ENCODE assay signal across 10 cellular contexts in the genomic region with DNA sequence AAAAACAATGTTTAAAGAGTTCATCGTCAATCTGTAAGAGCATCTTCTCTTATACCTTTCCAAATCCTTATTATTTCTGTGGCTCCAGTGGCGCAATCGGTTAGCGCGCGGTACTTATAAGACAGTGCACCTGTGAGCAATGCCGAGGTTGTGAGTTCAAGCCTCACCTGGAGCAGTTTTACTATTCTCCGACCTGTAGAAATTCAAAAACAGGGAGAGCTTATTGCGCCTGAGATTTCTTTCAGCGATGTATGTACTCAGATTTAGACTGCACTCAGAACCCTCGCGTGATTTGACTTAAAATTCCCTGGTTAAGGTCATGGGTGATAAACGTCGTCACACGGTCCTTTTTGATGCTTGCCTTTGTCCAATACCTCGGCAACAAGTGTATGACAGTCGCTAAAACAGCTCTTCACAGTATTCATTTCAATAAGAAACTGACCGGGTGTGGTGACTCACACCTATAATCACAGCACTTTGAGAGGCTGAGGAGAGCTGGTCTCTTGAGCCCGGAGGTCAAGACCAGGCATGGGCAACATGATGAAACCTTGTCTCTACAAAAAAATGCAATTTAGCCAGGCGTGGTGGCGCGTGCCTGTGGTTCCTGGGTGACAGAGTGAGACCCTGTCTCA. TPM values are rescaled to one million over a fixed set of nuclear protein-coding genes. Genes with fewer than 3 reads are reported as not detected.
DNase-seq lines count a peak whose midpoint lies in the region; ATAC-seq and TF ChIP-seq lines count a peak whose summit lies in the region.
"Had no signal": no experiment of that assay in that cellular context is flagged by ENCODE, and none has a peak within 500 bp of the region (broad histone marks: within the 10 kb centered on the region; RNA-seq: fewer than 3 reads in every experiment).

No MANE protein-coding gene starts in this region.

- H3K36me3 ChIP-seq in breast epithelium (no peaks in the 10 kb centered on the region), stomach (no peaks in the 10 kb centered on the region)

- no peaks in the 10 kb centered on the region for H3K4me1 ChIP-seq in breast epithelium
- H3K4me1 ChIP-seq in stomach, result peaks cover 0 to 5% (median under 1%) of the 10 kb centered on the region in 4 donors

- no peak for TF ChIP-seq POLR2A in breast epithelium (IDR thresholded peaks at IDR 0.05)
- TF ChIP-seq POLR2A in stomach (IDR thresholded peaks at IDR 0.05), result no peak

- no peaks in the 10 kb centered on the region for H3K9me3 Mint-ChIP-seq in MCF 10A (ENCODE audit: unreplicated experiment)
- H3K9me3 Mint-ChIP-seq in glutamatergic neuron (ENCODE audit: unreplicated experiment), result peaks cover 13% of the 10 kb centered on the region
- H3K9me3 Mint-ChIP-seq in stimulated activated naive CD8-positive, alpha-beta T cell treated with anti-CD3 and anti-CD28 coated beads, Interleukin-15, amount 100 ng/mL, for 72 hours, result peaks cover 5 to 7% of the 10 kb centered on the region in 2 donors
- peaks cover 8% of the 10 kb centered on the region for H3K9me3 Mint-ChIP-seq in activated T-helper 1 cell treated with anti-CD3 and anti-CD28 coated beads, Interleukin-12 subunit alpha, Interleukin-12 subunit beta, Interleukin-2, Interleukin-4 antibody, amounts not matched to agents 30 ng/mL and 10 ng/mL and 1 ng/mL, durations not matched to agents 14 hours and 24 hours and 36 hours

- peaks cover 0 to 41% of the 10 kb centered on the region in 2 donors for H3K27me3 ChIP-seq in breast epithelium
- H3K27me3 ChIP-seq in stomach, result peaks cover 0 to 82% (median 19%) of the 10 kb centered on the region in 3 donors

- WGBS in stomach, 5 donors, result 35 to 44% (median 36%) methylated on average over 22 of the region's 22 CpGs

- H3K4me3 Mint-ChIP-seq in MCF 10A (ENCODE audit: unreplicated experiment) (peak overlapping the region; percentile 47), glutamatergic neuron (ENCODE audit: unreplicated experiment) (peak overlapping the region; percentile 88)
- peak overlapping the region; percentile 59 to 74 for H3K4me3 Mint-ChIP-seq in stimulated activated naive CD8-positive, alpha-beta T cell treated with anti-CD3 and anti-CD28 coated beads, Interleukin-15, amount 100 ng/mL, for 72 hours
- no peak overlapping the region for H3K4me3 Mint-ChIP-seq in activated T-helper 1 cell treated with anti-CD3 and anti-CD28 coated beads, Interleukin-12 subunit alpha, Interleukin-12 subunit beta, Interleukin-2, Interleukin-4 antibody, amounts not matched to agents 30 ng/mL and 10 ng/mL and 1 ng/mL, durations not matched to agents 14 hours and 24 hours and 36 hours

- H3K27me3 Mint-ChIP-seq in MCF 10A (ENCODE audit: insufficient read depth, unreplicated experiment) (no peaks in the 10 kb centered on the region), glutamatergic neuron (ENCODE audit: unreplicated experiment) (peaks cover 17% of the 10 kb centered on the region)
- peaks cover 57% of the 10 kb centered on the region for H3K27me3 Mint-ChIP-seq in stimulated activated naive CD8-positive, alpha-beta T cell treated with anti-CD3 and anti-CD28 coated beads, Interleukin-15, amount 100 ng/mL, for 72 hours
- peaks cover 49% of the 10 kb centered on the region for H3K27me3 Mint-ChIP-seq in activated T-helper 1 cell treated with anti-CD3 and anti-CD28 coated beads, Interleukin-12 subunit alpha, Interleukin-12 subunit beta, Interleukin-2, Interleukin-4 antibody, amounts not matched to agents 30 ng/mL and 10 ng/mL and 1 ng/mL, durations not matched to agents 14 hours and 24 hours and 36 hours (ENCODE audit: insufficient read depth)

- CTCF ChIA-PET in MCF 10A (lab: Yijun Ruan, JAX), result interaction anchor here (0.7 to 1.5 kb wide), 4 partner anchors 47 to 1221 kb away, joined by 3 to 6 read pairs (median 3); no protein-coding TSS in a partner anchor

- H3K36me3 Mint-ChIP-seq in MCF 10A (ENCODE audit: insufficient read depth, unreplicated experiment), result peaks cover 13% of the 10 kb centered on the region
- H3K36me3 Mint-ChIP-seq in glutamatergic neuron (ENCODE audit: unreplicated experiment), result no peaks in the 10 kb centered on the region
- no peaks in the 10 kb centered on the region for H3K36me3 Mint-ChIP-seq in activated T-helper 1 cell treated with anti-CD3 and anti-CD28 coated beads, Interleukin-12 subunit alpha, Interleukin-12 subunit beta, Interleukin-2, Interleukin-4 antibody, amounts not matched to agents 30 ng/mL and 10 ng/mL and 1 ng/mL, durations not matched to agents 14 hours and 24 hours and 36 hours (ENCODE audit: low read depth)

- H3K27ac ChIP-seq in breast epithelium (no peak overlapping the region), stomach (no peak overlapping the region)

- TF ChIP-seq CTCF in MCF 10A (IDR thresholded peaks at IDR 0.05; ENCODE audit: unreplicated experiment) (no peak), breast epithelium (IDR thresholded peaks at IDR 0.05) (no peak), glutamatergic neuron (IDR thresholded peaks at IDR 0.05; ENCODE audit: partially characterized antibody, unreplicated experiment) (no peak), stomach (IDR thresholded peaks at IDR 0.05) (no peak)

- no peak for TF ChIP-seq EP300 in stomach (IDR thresholded peaks at IDR 0.05)

- intact Hi-C loops in MCF 10A (cut with micrococcal nuclease), result no loop called here
- intact Hi-C loops in breast epithelium (cut with DNase I; ENCODE audit: low total_unique reads), result no loop called here
- intact Hi-C loops in stomach (cut with DNase I; ENCODE audit: low total_unique reads), result no loop called here
- intact Hi-C loops in activated T-helper 1 cell treated with anti-CD3 and anti-CD28 coated beads, Interleukin-12 subunit alpha, Interleukin-12 subunit beta, Interleukin-2, Interleukin-4 antibody, amounts not matched to agents 30 ng/mL and 10 ng/mL and 1 ng/mL, durations not matched to agents 14 hours and 24 hours and 36 hours (cut with micrococcal nuclease), result no loop called here

- H3K27ac Mint-ChIP-seq in MCF 10A (ENCODE audit: low read depth, unreplicated experiment) (no peak overlapping the region), glutamatergic neuron (ENCODE audit: unreplicated experiment) (peak overlapping the region; percentile 78)
- peak overlapping the region in 1 of 2 donors; percentile 93 for H3K27ac Mint-ChIP-seq in stimulated activated naive CD8-positive, alpha-beta T cell treated with anti-CD3 and anti-CD28 coated beads, Interleukin-15, amount 100 ng/mL, for 72 hours
- H3K27ac Mint-ChIP-seq in activated T-helper 1 cell treated with anti-CD3 and anti-CD28 coated beads, Interleukin-12 subunit alpha, Interleukin-12 subunit beta, Interleukin-2, Interleukin-4 antibody, amounts not matched to agents 30 ng/mL and 10 ng/mL and 1 ng/mL, durations not matched to agents 14 hours and 24 hours and 36 hours, result no peak overlapping the region

- peak; percentile 86 for ATAC-seq in stimulated activated naive CD8-positive, alpha-beta T cell treated with anti-CD3 and anti-CD28 coated beads, Interleukin-15, amount 100 ng/mL, for 72 hours
- ATAC-seq in HG03039 (IDR thresholded peaks at IDR 0.05; ENCODE audit: unreplicated experiment), result no peak
- ATAC-seq: left ventricle myocardium superior had no signal

- H3K4me1 Mint-ChIP-seq in MCF 10A (ENCODE audit: insufficient read depth, unreplicated experiment), result peaks cover 7% of the 10 kb centered on the region
- H3K4me1 Mint-ChIP-seq in glutamatergic neuron (ENCODE audit: low read depth, unreplicated experiment), result peaks cover 6% of the 10 kb centered on the region
- peaks cover 30% of the 10 kb centered on the region for H3K4me1 Mint-ChIP-seq in stimulated activated naive CD8-positive, alpha-beta T cell treated with anti-CD3 and anti-CD28 coated beads, Interleukin-15, amount 100 ng/mL, for 72 hours
- peaks cover 14% of the 10 kb centered on the region for H3K4me1 Mint-ChIP-seq in activated T-helper 1 cell treated with anti-CD3 and anti-CD28 coated beads, Interleukin-12 subunit alpha, Interleukin-12 subunit beta, Interleukin-2, Interleukin-4 antibody, amounts not matched to agents 30 ng/mL and 10 ng/mL and 1 ng/mL, durations not matched to agents 14 hours and 24 hours and 36 hours (ENCODE audit: low read depth)

- DNase-seq in MCF 10A (ENCODE audit: unreplicated experiment) (peak; percentile 38), breast epithelium (ENCODE audit: low spot score in 2 of 2) (no peak), glutamatergic neuron (no peak), stomach (no peak)
- peak; percentile 64 for DNase-seq in activated CD4-positive, alpha-beta T cell treated with anti-CD3 and anti-CD28 coated beads for 48 hours
- DNase-seq in stimulated activated naive CD8-positive, alpha-beta T cell treated with anti-CD3 and anti-CD28 coated beads, Interleukin-15, amount 100 ng/mL, for 72 hours, result peak; percentile 20 to 57
- no peak for DNase-seq in activated T-helper 1 cell treated with anti-CD3 and anti-CD28 coated beads, Interleukin-12 subunit alpha, Interleukin-12 subunit beta, Interleukin-2, Interleukin-4 antibody, amounts not matched to agents 30 ng/mL and 10 ng/mL and 1 ng/mL, durations not matched to agents 14 hours and 24 hours and 36 hours (ENCODE audit: low spot score)
- DNase-seq: left ventricle myocardium superior, NCI-H446 had no signal

- no peaks in the 10 kb centered on the region for H3K9me3 ChIP-seq in breast epithelium
- peaks cover 0 to 16% (median 5%) of the 10 kb centered on the region in 4 donors for H3K9me3 ChIP-seq in stomach

- POLR2A ChIA-PET in MCF 10A (lab: Yijun Ruan, JAX), result interaction anchor here (0.6 to 3.2 kb wide), 5 partner anchors 12 to 581 kb away, joined by 3 to 12 read pairs (median 3); a partner anchor contains a TSS

- H3K4me3 ChIP-seq in breast epithelium (no peak overlapping the region), stomach (no peak overlapping the region)

- TSS peak; percentile 100 for BruUV-seq in MCF 10A (replicated peaks; lab: Mats Ljungman, UMichigan)

RNA-seq across cellular contexts. Expression of a gene that starts 11.9 kb away (rescaled TPM):
- total RNA-seq in MCF 10A (2022) (not detected in 2 replicates), breast epithelium (not detected), glutamatergic neuron (ENCODE audit: unreplicated experiment) (not detected), stomach (not detected)
- not detected for polyA plus RNA-seq in stomach
- not detected in 2 replicates for total RNA-seq in activated T-helper 1 cell treated with anti-CD3 and anti-CD28 coated beads, Interleukin-12 subunit alpha, Interleukin-12 subunit beta, Interleukin-2, Interleukin-4 antibody, amounts not matched to agents 30 ng/mL and 10 ng/mL and 1 ng/mL, durations not matched to agents 14 hours and 24 hours and 36 hours
- total RNA-seq: left ventricle myocardium superior had no signal

RNA-seq across cellular contexts. Expression of a gene that starts 22.0 kb away (rescaled TPM):
- total RNA-seq in MCF 10A (2022), result not detected in 2 replicates
- not detected for total RNA-seq in breast epithelium
- total RNA-seq in glutamatergic neuron (ENCODE audit: unreplicated experiment), result not detected
- total RNA-seq in stomach, result not detected
- polyA plus RNA-seq in stomach, result not detected
- not detected in 2 replicates for total RNA-seq in activated T-helper 1 cell treated with anti-CD3 and anti-CD28 coated beads, Interleukin-12 subunit alpha, Interleukin-12 subunit beta, Interleukin-2, Interleukin-4 antibody, amounts not matched to agents 30 ng/mL and 10 ng/mL and 1 ng/mL, durations not matched to agents 14 hours and 24 hours and 36 hours
- total RNA-seq: left ventricle myocardium superior had no signal

Comparison
In these comparisons a context has a peak if more than half of its experiments do, and no peak if none do; other contexts are left out.
1. DNase-seq: peak in MCF 10A (single experiment), activated CD4-positive, alpha-beta T cell treated with anti-CD3 and anti-CD28 coated beads for 48 hours (single experiment) and stimulated activated naive CD8-positive, alpha-beta T cell treated with anti-CD3 and anti-CD28 coated beads, Interleukin-15, amount 100 ng/mL, for 72 hours (2 of 2); none in breast epithelium (0 of 2), glutamatergic neuron (single experiment), stomach (single experiment) and activated T-helper 1 cell treated with anti-CD3 and anti-CD28 coated beads, Interleukin-12 subunit alpha, Interleukin-12 subunit beta, Interleukin-2, Interleukin-4 antibody, amounts not matched to agents 30 ng/mL and 10 ng/mL and 1 ng/mL, durations not matched to agents 14 hours and 24 hours and 36 hours (single experiment).